In the genomic region with DNA sequence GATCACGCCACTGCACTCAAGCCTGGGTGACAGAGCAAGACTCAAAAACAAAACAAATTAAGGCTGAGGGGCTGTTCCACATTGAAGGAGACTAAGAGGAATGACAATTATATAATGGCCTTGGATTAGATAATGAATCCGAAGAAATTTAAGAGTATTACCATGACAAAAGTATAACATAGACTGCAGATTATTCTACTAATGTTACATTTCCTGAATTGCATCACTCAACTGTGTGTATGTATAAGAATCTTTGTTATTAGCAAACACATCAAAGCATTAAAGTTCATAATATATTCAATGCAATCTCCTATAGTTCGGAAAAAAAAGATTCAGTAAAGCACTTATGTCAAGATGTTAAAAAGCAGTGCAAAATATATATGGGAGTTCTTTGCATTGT, we compare ENCODE assay signal across 26 cellular contexts. TPM values are rescaled to one million over a fixed set of nuclear protein-coding genes. Genes with fewer than 3 reads are reported as not detected.
DNase-seq lines count a peak whose midpoint lies in the region; ATAC-seq, FAIRE-seq and TF ChIP-seq lines count a peak whose summit lies in the region.
"Had no signal": no experiment of that assay in that cellular context is flagged by ENCODE, and none has a peak within 500 bp of the region (broad histone marks: within the 10 kb centered on the region; RNA-seq: fewer than 3 reads in every experiment).

No MANE protein-coding gene starts in this region.

- H3K27me3 Mint-ChIP-seq in GM23338 (ENCODE audit: insufficient read depth, low read depth, poor library complexity) = peaks cover 3% of the 10 kb centered on the region
- H3K27me3 Mint-ChIP-seq in activated T-helper 1 cell treated with anti-CD3 and anti-CD28 coated beads, Interleukin-12 subunit alpha, Interleukin-12 subunit beta, Interleukin-2, Interleukin-4 antibody, amounts not matched to agents 30 ng/mL and 10 ng/mL and 1 ng/mL, durations not matched to agents 14 hours and 24 hours and 36 hours (ENCODE audit: insufficient read depth) = no peaks in the 10 kb centered on the region

- peak overlapping the region; percentile 93 for H3K27ac Mint-ChIP-seq in GM23338
- no peak overlapping the region for H3K27ac Mint-ChIP-seq in activated T-helper 1 cell treated with anti-CD3 and anti-CD28 coated beads, Interleukin-12 subunit alpha, Interleukin-12 subunit beta, Interleukin-2, Interleukin-4 antibody, amounts not matched to agents 30 ng/mL and 10 ng/mL and 1 ng/mL, durations not matched to agents 14 hours and 24 hours and 36 hours
- H3K27ac Mint-ChIP-seq: CD8-positive, alpha-beta T cell had no signal

- H3K4me2 ChIP-seq in BLaER1 treated with 17β-estradiol and CSF1 and Interleukin-3, amounts not matched to agents 10 nM and 100 nM = peak overlapping the region in 6 of 11 experiments; percentile 29 to 72 (median 52); a peak in 10 of 22 replicates
- H3K4me2 ChIP-seq in GM23338 (peak overlapping the region; percentile 37), smooth muscle cell (no peak overlapping the region)
- H3K4me2 ChIP-seq: KMS-11, PC-9 had no signal

- H3K9me3 ChIP-seq in BLaER1 treated with 17β-estradiol and CSF1 and Interleukin-3, amounts not matched to agents 10 nM and 100 nM (replicated peaks in 1 of 11) = no peaks in the 10 kb centered on the region
- H3K9me3 ChIP-seq in SK-N-MC (ENCODE audit: low read depth, low read length) = no peaks in the 10 kb centered on the region
- no peaks in the 10 kb centered on the region for H3K9me3 ChIP-seq in iPS DF 6.9 (ENCODE audit: control insufficient read depth, insufficient read depth, low read length)
- H3K9me3 ChIP-seq in smooth muscle cell (replicated peaks; ENCODE audit: low read depth) = no peaks in the 10 kb centered on the region
- H3K9me3 ChIP-seq: SJCRH30 had no signal

- H3K27me3 ChIP-seq in BLaER1 treated with 17β-estradiol and CSF1 and Interleukin-3, amounts not matched to agents 10 nM and 100 nM = no peaks in the 10 kb centered on the region
- H3K27me3 ChIP-seq in GM23338 (ENCODE audit: insufficient read depth) = no peaks in the 10 kb centered on the region
- no peaks in the 10 kb centered on the region for H3K27me3 ChIP-seq in iPS DF 6.9 (ENCODE audit: control insufficient read depth, insufficient read depth, low read length)
- H3K27me3 ChIP-seq in smooth muscle cell (ENCODE audit: low read depth) = no peaks in the 10 kb centered on the region
- H3K27me3 ChIP-seq: SJCRH30 had no signal

- H3K4me3 Mint-ChIP-seq in GM23338 = no peak overlapping the region
- H3K4me3 Mint-ChIP-seq in activated T-helper 1 cell treated with anti-CD3 and anti-CD28 coated beads, Interleukin-12 subunit alpha, Interleukin-12 subunit beta, Interleukin-2, Interleukin-4 antibody, amounts not matched to agents 30 ng/mL and 10 ng/mL and 1 ng/mL, durations not matched to agents 14 hours and 24 hours and 36 hours = no peak overlapping the region
- H3K4me3 Mint-ChIP-seq: CD8-positive, alpha-beta T cell had no signal

- H3K4me1 ChIP-seq in BLaER1 treated with 17β-estradiol and CSF1 and Interleukin-3, amounts not matched to agents 10 nM and 100 nM = peaks cover 0 to 34% (median 14%) of the 10 kb centered on the region in 10 experiments; a peak in 11 of 20 replicates
- peaks cover 71% of the 10 kb centered on the region for H3K4me1 ChIP-seq in GM23338 (ENCODE audit: insufficient read depth)
- H3K4me1 ChIP-seq in iPS DF 6.9 (ENCODE audit: control insufficient read depth, insufficient read depth, low read length) = no peaks in the 10 kb centered on the region
- peaks cover 8% of the 10 kb centered on the region for H3K4me1 ChIP-seq in smooth muscle cell (ENCODE audit: low read depth)
- H3K4me1 ChIP-seq: SJCRH30 had no signal

- no peak for FAIRE-seq in urothelium cell line (lab: Jason Lieb, UNC)
- FAIRE-seq: A204.1, GM12891 had no signal

- no peak overlapping the region for H3K4me3 ChIP-seq in BLaER1 treated with 17β-estradiol and CSF1 and Interleukin-3, amounts not matched to agents 10 nM and 100 nM
- peak overlapping the region; percentile 5; the same call in 1 of the 2 replicates for H3K4me3 ChIP-seq in GM23338
- peak overlapping the region; percentile 9; the same call in 1 of the 2 replicates for H3K4me3 ChIP-seq in SK-N-MC
- H3K4me3 ChIP-seq in iPS DF 6.9 (ENCODE audit: low read length) = no peak overlapping the region
- H3K4me3 ChIP-seq in smooth muscle cell = no peak overlapping the region
- H3K4me3 ChIP-seq: PC-9, SJCRH30 had no signal

- peaks cover 11% of the 10 kb centered on the region; the same call in 2 of the 3 replicates for H3K36me3 Mint-ChIP-seq in GM23338 (ENCODE audit: low read depth)
- peaks cover 4% of the 10 kb centered on the region for H3K36me3 Mint-ChIP-seq in activated T-helper 1 cell treated with anti-CD3 and anti-CD28 coated beads, Interleukin-12 subunit alpha, Interleukin-12 subunit beta, Interleukin-2, Interleukin-4 antibody, amounts not matched to agents 30 ng/mL and 10 ng/mL and 1 ng/mL, durations not matched to agents 14 hours and 24 hours and 36 hours (ENCODE audit: low read depth)

- no peaks in the 10 kb centered on the region; a peak in 1 of 22 replicates for H4K20me1 ChIP-seq in BLaER1 treated with 17β-estradiol and CSF1 and Interleukin-3, amounts not matched to agents 10 nM and 100 nM
- H4K20me1 ChIP-seq in GM23338 (replicated peaks; ENCODE audit: insufficient read depth) (0 out of 2 replicates have a peak, but pooled peaks cover under 1% of the 10 kb centered on the region), smooth muscle cell (ENCODE audit: low read depth) (peaks cover 29% of the 10 kb centered on the region)

- peaks cover 0 to 61% (median 28%) of the 10 kb centered on the region in 11 experiments; a peak in 18 of 22 replicates for H3K36me3 ChIP-seq in BLaER1 treated with 17β-estradiol and CSF1 and Interleukin-3, amounts not matched to agents 10 nM and 100 nM
- H3K36me3 ChIP-seq in GM23338 (ENCODE audit: insufficient read depth) (no peaks in the 10 kb centered on the region), SK-N-MC (ENCODE audit: insufficient read depth, low read length) (peaks cover 58% of the 10 kb centered on the region), iPS DF 6.9 (ENCODE audit: control insufficient read depth, insufficient read depth, low read length) (no peaks in the 10 kb centered on the region), smooth muscle cell (ENCODE audit: low read depth) (no peaks in the 10 kb centered on the region)

- H3K9me2 ChIP-seq in GM23338 (ENCODE audit: insufficient read depth) = no peaks in the 10 kb centered on the region

- H3K4me1 Mint-ChIP-seq in GM23338 = peaks cover 55% of the 10 kb centered on the region
- H3K4me1 Mint-ChIP-seq in activated T-helper 1 cell treated with anti-CD3 and anti-CD28 coated beads, Interleukin-12 subunit alpha, Interleukin-12 subunit beta, Interleukin-2, Interleukin-4 antibody, amounts not matched to agents 30 ng/mL and 10 ng/mL and 1 ng/mL, durations not matched to agents 14 hours and 24 hours and 36 hours (ENCODE audit: low read depth) = peaks cover 12% of the 10 kb centered on the region

- no peak for TF ChIP-seq CTCF in GM23338 (conservative IDR thresholded peaks at IDR 0.05; ENCODE audit: low read depth in 2 of 2)
- no peak for TF ChIP-seq CTCF in smooth muscle cell (IDR thresholded peaks at IDR 0.05; ENCODE audit: borderline replicate concordance, insufficient read depth, poor library complexity, severe bottlenecking)

- DNase-seq in GM23338 (ENCODE audit: low spot score) (peak; percentile 31), SK-N-MC (ENCODE audit: low read depth, low spot score) (peak; percentile 75), iPS DF 6.9 (ENCODE audit: low read depth, low spot score) (no peak), urothelium cell line (ENCODE audit: low spot score) (no peak), smooth muscle cell (lab: John Stamatoyannopoulos, UW; ENCODE audit: unreplicated experiment) (no peak)
- DNase-seq in activated T-helper 1 cell treated with anti-CD3 and anti-CD28 coated beads, Interleukin-12 subunit alpha, Interleukin-12 subunit beta, Interleukin-2, Interleukin-4 antibody, amounts not matched to agents 30 ng/mL and 10 ng/mL and 1 ng/mL, durations not matched to agents 14 hours and 24 hours and 36 hours (ENCODE audit: low spot score) = no peak
- DNase-seq: AML-193; C1 segment of cervical spinal cord; CD8-positive, alpha-beta T cell; DMS 273 treated with DMSO at 0.1 percent for 48 hours; DMS79; EL; GF-D8; IMR-90; MM.1S; NCI-H2029; NCI-H446; NCI-H524 treated with DMSO at 0.1 percent for 48 hours; NCI-H774; PC-9; SJCRH30 had no signal

- peak overlapping the region in 4 of 11 experiments; percentile 48 to 79 (median 73); a peak in 6 of 22 replicates for H3K27ac ChIP-seq in BLaER1 treated with 17β-estradiol and CSF1 and Interleukin-3, amounts not matched to agents 10 nM and 100 nM
- H3K27ac ChIP-seq in GM23338 (ENCODE audit: low read depth) (peak overlapping the region; percentile 84), SK-N-MC (peak overlapping the region; percentile 88), iPS DF 6.9 (ENCODE audit: low read length) (peak overlapping the region; percentile 23), smooth muscle cell (ENCODE audit: low read depth) (no peak overlapping the region)
- H3K27ac ChIP-seq: KMS-11, PC-9, SJCRH30 had no signal

- intact Hi-C loops in activated T-helper 1 cell treated with anti-CD3 and anti-CD28 coated beads, Interleukin-12 subunit alpha, Interleukin-12 subunit beta, Interleukin-2, Interleukin-4 antibody, amounts not matched to agents 30 ng/mL and 10 ng/mL and 1 ng/mL, durations not matched to agents 14 hours and 24 hours and 36 hours (cut with micrococcal nuclease) = no loop called here

- H3F3A ChIP-seq in GM23338 (replicated peaks; ENCODE audit: low read depth) = no peaks in the 10 kb centered on the region
- H3F3A ChIP-seq in smooth muscle cell (ENCODE audit: low read depth) = peaks cover 32% of the 10 kb centered on the region

- no peaks in the 10 kb centered on the region for H3K9me3 Mint-ChIP-seq in GM23338
- no peaks in the 10 kb centered on the region for H3K9me3 Mint-ChIP-seq in activated T-helper 1 cell treated with anti-CD3 and anti-CD28 coated beads, Interleukin-12 subunit alpha, Interleukin-12 subunit beta, Interleukin-2, Interleukin-4 antibody, amounts not matched to agents 30 ng/mL and 10 ng/mL and 1 ng/mL, durations not matched to agents 14 hours and 24 hours and 36 hours
- H3K9me3 Mint-ChIP-seq: CD8-positive, alpha-beta T cell had no signal

- ATAC-seq in GM23338 = peak; percentile 48; the same call in 2 of the 3 replicates
- ATAC-seq: CD8-positive, alpha-beta T cell; Right ventricle myocardium inferior had no signal

- no peak overlapping the region for H3K9ac ChIP-seq in BLaER1 treated with 17β-estradiol and CSF1 and Interleukin-3, amounts not matched to agents 10 nM and 100 nM
- no peak overlapping the region for H3K9ac ChIP-seq in SK-N-MC (ENCODE audit: insufficient read length)
- H3K9ac ChIP-seq in smooth muscle cell (ENCODE audit: low read depth) = no peak overlapping the region
- H3K9ac ChIP-seq: KMS-11 had no signal

- peaks cover 9% of the 10 kb centered on the region; the same call in 1 of the 2 replicates for H3K79me2 ChIP-seq in GM23338 (replicated peaks; ENCODE audit: insufficient read depth)
- peaks cover 14% of the 10 kb centered on the region for H3K79me2 ChIP-seq in smooth muscle cell (ENCODE audit: low read depth)

- WGBS in iPS DF 6.9 (ENCODE audit: insufficient coverage, insufficient read length) = no CpG with 5 or more reads among the region's 3 CpGs
- WGBS in smooth muscle cell (ENCODE audit: low lambda C conversion rate) = 82% methylated on average over 3 of the region's 3 CpGs

- H2AFZ ChIP-seq in GM23338 = no peak overlapping the region
- no peak overlapping the region for H2AFZ ChIP-seq in smooth muscle cell (ENCODE audit: low read depth)
- H2AFZ ChIP-seq: PC-9 had no signal

RNA-seq across cellular contexts. Expression of a gene that starts 27.5 kb away (rescaled TPM):
- 72.7 and 83.2 TPM in 2 replicates for total RNA-seq in GM23338 (2014; rRNA removed; shearing (Covaris generic))
- polyA plus RNA-seq in GM23338 (2016; fragmentation: Nextera tagmentation; extraction: Ambion mirVana) = 151 and 158 TPM in 2 replicates
- total RNA-seq in activated T-helper 1 cell treated with anti-CD3 and anti-CD28 coated beads, Interleukin-12 subunit alpha, Interleukin-12 subunit beta, Interleukin-2, Interleukin-4 antibody, amounts not matched to agents 30 ng/mL and 10 ng/mL and 1 ng/mL, durations not matched to agents 14 hours and 24 hours and 36 hours = 34.9 and 36.5 TPM in 2 replicates
- total RNA-seq in smooth muscle cell = 25.9 and 36.8 TPM in 2 replicates
- 30.4 and 31.0 TPM in 2 replicates for polyA plus RNA-seq in smooth muscle cell

Comparison
In these comparisons a context has a peak if more than half of its experiments do, and no peak if none do; other contexts are left out.
1. H3K4me3 ChIP-seq: peak in GM23338 (single experiment) and SK-N-MC (single experiment); none in BLaER1 treated with 17β-estradiol and CSF1 and Interleukin-3, amounts not matched to agents 10 nM and 100 nM (0 of 10), iPS DF 6.9 (single experiment) and smooth muscle cell (single experiment).
2. DNase-seq: peak in GM23338 (single experiment) and SK-N-MC (single experiment); none in iPS DF 6.9 (single experiment), urothelium cell line (single experiment), activated T-helper 1 cell treated with anti-CD3 and anti-CD28 coated beads, Interleukin-12 subunit alpha, Interleukin-12 subunit beta, Interleukin-2, Interleukin-4 antibody, amounts not matched to agents 30 ng/mL and 10 ng/mL and 1 ng/mL, durations not matched to agents 14 hours and 24 hours and 36 hours (single experiment) and smooth muscle cell (single experiment).